In genomic region chr4:40262079-40262528, GRCh38 we compare ENCODE assay signal across 14 cellular contexts.
DNase-seq lines count a peak whose midpoint lies in the region; ATAC-seq, FAIRE-seq and TF ChIP-seq lines count a peak whose summit lies in the region.
"Had no signal": no experiment of that assay in that cellular context is flagged by ENCODE, and none has a peak within 500 bp of the region (broad histone marks: within the 10 kb centered on the region; RNA-seq: fewer than 3 reads in every experiment).

No MANE protein-coding gene starts in this region.

- no peak overlapping the region for H3K4ac ChIP-seq in neuronal stem cell (ENCODE audit: low read length)

- H3K14ac ChIP-seq in neuronal stem cell (ENCODE audit: low read length): no peak overlapping the region

- no peak overlapping the region for H2BK12ac ChIP-seq in neuronal stem cell (ENCODE audit: low read length)

- TF ChIP-seq CTCF in GM12878 (IDR thresholded peaks at IDR 0.05 in 2 of 3, conservative IDR thresholded peaks at IDR 0.05 in 1 of 3; ENCODE audit: control insufficient read depth in 2 of 3, extremely low read depth in 1 of 3, insufficient read depth in 1 of 3, low read depth in 3 of 3, low read length in 3 of 3): no peak

- no peak for TF ChIP-seq RAD21 in GM12878 (IDR thresholded peaks at IDR 0.05; ENCODE audit: insufficient read depth, low read depth, low read length)

- no peak for TF ChIP-seq EP300 in GM12878 (IDR thresholded peaks at IDR 0.05; ENCODE audit: borderline replicate concordance in 1 of 2, control insufficient read depth in 1 of 2, low read depth in 2 of 2, low read length in 2 of 2)

- H4K91ac ChIP-seq in neuronal stem cell (ENCODE audit: low read depth, low read length, poor library complexity): no peak overlapping the region

- peak overlapping the region; percentile 53 for H3K4me3 Mint-ChIP-seq in activated naive CD8-positive, alpha-beta T cell
- H3K4me3 Mint-ChIP-seq in activated naive CD8-positive, alpha-beta T cell treated with anti-CD3 and anti-CD28 coated beads for 36 hours: no peak overlapping the region
- H3K4me3 Mint-ChIP-seq: B cell; CD4-positive, alpha-beta memory T cell had no signal

- H3K36me3 Mint-ChIP-seq in activated naive CD8-positive, alpha-beta T cell: no peaks in the 10 kb centered on the region
- H3K36me3 Mint-ChIP-seq in activated naive CD8-positive, alpha-beta T cell treated with anti-CD3 and anti-CD28 coated beads for 36 hours: peaks cover 11% of the 10 kb centered on the region
- H3K36me3 Mint-ChIP-seq: CD4-positive, alpha-beta memory T cell had no signal

- POLR2A ChIA-PET in GM12878 (lab: Charles Lee): no interaction called here

- H3K79me1 ChIP-seq in neuronal stem cell (ENCODE audit: low read depth, low read length): no peaks in the 10 kb centered on the region

- H3K27ac ChIP-seq in GM12878 (ENCODE audit: control insufficient read depth, insufficient read depth) (no peak overlapping the region), neuronal stem cell (replicated peaks; ENCODE audit: low read length) (no peak overlapping the region)
- H3K27ac ChIP-seq: GM23248 had no signal

- SMC1A ChIA-PET in GM12878 (lab: Charles Lee; ENCODE audit: uncharacterized antibody, unreplicated experiment): no interaction called here

- DNase-seq in activated naive CD8-positive, alpha-beta T cell treated with anti-CD3 and anti-CD28 coated beads for 36 hours: no peak
- DNase-seq in MV-4-11 (lab: John Stamatoyannopoulos, UW): peak; percentile 13
- DNase-seq in GM12878 (ENCODE audit: low read depth, low spot score): no peak
- no peak for DNase-seq in NCI-H82 (lab: John Stamatoyannopoulos, UW)
- no peak for DNase-seq in neuronal stem cell (ENCODE audit: low spot score)
- DNase-seq in dermis blood vessel endothelial cell: no peak
- DNase-seq: CD4-positive, alpha-beta memory T cell; GM23248; NCI-H1436 treated with DMSO at 0.1 percent for 48 hours; NCI-H2081 treated with DMSO at 0.1 percent for 48 hours; NCI-H2227 treated with DMSO at 0.1 percent for 48 hours; NCI-H526 had no signal

- TF ChIP-seq POLR2A in GM12878 (IDR thresholded peaks at IDR 0.05; ENCODE audit: low read depth, low read length): no peak

- H3K9ac ChIP-seq in GM12878 (ENCODE audit: control insufficient read depth, insufficient read depth, low read length) (no peak overlapping the region), neuronal stem cell (ENCODE audit: low read depth, low read length, poor library complexity) (no peak overlapping the region)
- H3K9ac ChIP-seq: GM23248 had no signal

- RAD21 ChIA-PET in GM12878 (lab: Charles Lee; ENCODE audit: unreplicated experiment): no interaction called here

- no peak overlapping the region for H2BK5ac ChIP-seq in neuronal stem cell (ENCODE audit: low read length)

- peak; percentile 34; the same call in 1 of the 3 replicates for ATAC-seq in GM12878

- H3K27ac Mint-ChIP-seq in activated naive CD8-positive, alpha-beta T cell: peak overlapping the region; percentile 88
- no peak overlapping the region for H3K27ac Mint-ChIP-seq in activated naive CD8-positive, alpha-beta T cell treated with anti-CD3 and anti-CD28 coated beads for 36 hours
- H3K27ac Mint-ChIP-seq: B cell had no signal

- no peak overlapping the region for H2AK5ac ChIP-seq in neuronal stem cell (ENCODE audit: low read depth, low read length)

- H3K4me1 ChIP-seq in GM12878 (ENCODE audit: control insufficient read depth, insufficient read depth, low read length) (peaks cover 9% of the 10 kb centered on the region), neuronal stem cell (ENCODE audit: control insufficient read depth in 2 of 2, insufficient read depth in 1 of 2, low read depth in 1 of 2, low read length in 2 of 2) (peaks cover 12 to 13% of the 10 kb centered on the region in 2 donors)

- H3K36me3 ChIP-seq in GM12878 (ENCODE audit: control insufficient read depth in 2 of 2, insufficient read depth in 2 of 2, low read length in 1 of 2): no peaks in the 10 kb centered on the region
- H3K36me3 ChIP-seq in neuronal stem cell (replicated peaks in 1 of 2; ENCODE audit: control insufficient read depth in 2 of 2, insufficient read depth in 2 of 2, low read length in 2 of 2): no peaks in the 10 kb centered on the region

- H3K9me3 Mint-ChIP-seq in activated naive CD8-positive, alpha-beta T cell (ENCODE audit: low read depth): no peaks in the 10 kb centered on the region
- H3K9me3 Mint-ChIP-seq in activated naive CD8-positive, alpha-beta T cell treated with anti-CD3 and anti-CD28 coated beads for 36 hours: peaks cover 2% of the 10 kb centered on the region
- H3K9me3 Mint-ChIP-seq: CD4-positive, alpha-beta memory T cell had no signal

- no peak overlapping the region for H3K23ac ChIP-seq in neuronal stem cell (ENCODE audit: low read depth, low read length, poor library complexity)

- H3K18ac ChIP-seq in neuronal stem cell (ENCODE audit: low read length): no peak overlapping the region

- in situ Hi-C loops in GM12878 (cut with MboI): no loop called here

- H4K20me1 ChIP-seq in GM12878 (ENCODE audit: control insufficient read depth, insufficient read depth): no peaks in the 10 kb centered on the region

- peaks cover 86% of the 10 kb centered on the region for H3K4me1 Mint-ChIP-seq in activated naive CD8-positive, alpha-beta T cell (ENCODE audit: low read depth)
- H3K4me1 Mint-ChIP-seq in activated naive CD8-positive, alpha-beta T cell treated with anti-CD3 and anti-CD28 coated beads for 36 hours: peaks cover 78% of the 10 kb centered on the region

- H3K9me3 ChIP-seq in GM12878 (replicated peaks; ENCODE audit: control insufficient read depth, insufficient read depth, low read length) (no peaks in the 10 kb centered on the region), neuronal stem cell (replicated peaks in 1 of 2; ENCODE audit: control insufficient read depth in 2 of 2, insufficient read depth in 1 of 2, low read depth in 1 of 2, low read length in 2 of 2) (no peaks in the 10 kb centered on the region)

- H4K8ac ChIP-seq in neuronal stem cell (ENCODE audit: low read depth, low read length): no peak overlapping the region

- no peak for FAIRE-seq in GM12878 (lab: Jason Lieb, UNC)

- intact Hi-C loops in GM12878 (cut with micrococcal nuclease; ENCODE audit: unreplicated experiment): no loop called here

- CTCF ChIA-PET in GM12878 (lab: Yijun Ruan, JAX): no interaction called here

- H2AFZ ChIP-seq in GM12878 (ENCODE audit: control insufficient read depth, low read depth, low read length) (no peak overlapping the region), neuronal stem cell (ENCODE audit: low read length) (no peak overlapping the region)
- H2AFZ ChIP-seq: GM23248 had no signal

- no TSS peak for BruUV-seq in GM12878 (replicated peaks; lab: Mats Ljungman, UMichigan)

- H2BK15ac ChIP-seq in neuronal stem cell (ENCODE audit: low read length): no peak overlapping the region

- H3K4me2 ChIP-seq in GM12878 (ENCODE audit: control insufficient read depth, insufficient read depth) (no peak overlapping the region), neuronal stem cell (ENCODE audit: insufficient read depth, low read length, poor library complexity, severe bottlenecking) (no peak overlapping the region)

- H3K4me3 ChIP-seq in GM12878: no peak overlapping the region
- no peak overlapping the region for H3K4me3 ChIP-seq in neuronal stem cell (ENCODE audit: low read length in 2 of 2)
- H3K4me3 ChIP-seq: GM23248 had no signal

- H2BK120ac ChIP-seq in neuronal stem cell (ENCODE audit: low read depth, low read length): no peak overlapping the region

- H3K27me3 ChIP-seq in GM12878 (replicated peaks in 1 of 2; ENCODE audit: control insufficient read depth in 2 of 2, insufficient read depth in 2 of 2, low read length in 1 of 2) (no peaks in the 10 kb centered on the region), neuronal stem cell (ENCODE audit: control insufficient read depth in 3 of 3, insufficient read depth in 3 of 3, low read depth in 1 of 3, low read length in 3 of 3) (no peaks in the 10 kb centered on the region)

- H3K79me2 ChIP-seq in GM12878 (ENCODE audit: control insufficient read depth, insufficient read depth, low read length): no peaks in the 10 kb centered on the region

- no peaks in the 10 kb centered on the region for H3K27me3 Mint-ChIP-seq in activated naive CD8-positive, alpha-beta T cell
- H3K27me3 Mint-ChIP-seq in activated naive CD8-positive, alpha-beta T cell treated with anti-CD3 and anti-CD28 coated beads for 36 hours: no peaks in the 10 kb centered on the region
- H3K27me3 Mint-ChIP-seq: B cell; CD4-positive, alpha-beta memory T cell had no signal

TF ChIP-seq in GM12878, 131 proteins besides CTCF, POLR2A, EP300 and RAD21 (continues in another document):
- TF ChIP-seq ZBTB40 (IDR thresholded peaks at IDR 0.05; ENCODE audit: borderline replicate concordance) (no peak), KAT2A (conservative IDR thresholded peaks at IDR 0.05; ENCODE audit: control insufficient read depth, low read depth, low read length) (no peak)
